In the genomic region with DNA sequence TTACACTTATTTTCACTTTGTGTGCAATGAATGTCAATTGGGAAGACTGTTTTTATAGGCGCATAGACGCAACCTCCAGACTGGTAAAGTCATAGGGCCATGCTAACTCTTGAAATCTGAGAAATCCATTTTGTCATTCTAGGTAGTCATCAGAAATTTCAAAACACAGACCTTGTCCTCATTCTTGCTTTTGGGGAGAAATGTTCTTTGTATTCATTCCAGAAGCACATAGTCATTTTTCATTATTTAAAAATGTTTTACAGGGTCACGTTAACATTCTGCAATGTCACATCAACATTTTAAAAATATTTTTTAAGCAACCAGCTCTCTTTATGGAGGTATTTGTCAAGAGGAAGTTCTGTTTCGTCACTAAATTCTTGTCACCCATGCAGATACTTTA, we compare ENCODE assay signal across 15 cellular contexts.
DNase-seq lines count a peak whose midpoint lies in the region; ATAC-seq and TF ChIP-seq lines count a peak whose summit lies in the region.
"Had no signal": no experiment of that assay in that cellular context is flagged by ENCODE, and none has a peak within 500 bp of the region (broad histone marks: within the 10 kb centered on the region; RNA-seq: fewer than 3 reads in every experiment).

No MANE protein-coding gene starts in this region.

- H3K9ac ChIP-seq in adipocyte (ENCODE audit: low read length) = no peak overlapping the region

- H3K4me1 ChIP-seq in adipocyte (ENCODE audit: control insufficient read depth, insufficient read depth, low read length) = no peaks in the 10 kb centered on the region
- H3K4me1 ChIP-seq: BE2C, Caco-2 had no signal

- ATAC-seq in HG03469 (IDR thresholded peaks at IDR 0.05; ENCODE audit: unreplicated experiment) = no peak
- ATAC-seq: HCT116 had no signal

- no peak overlapping the region for H3K4me3 ChIP-seq in adipocyte (ENCODE audit: low read length)
- no peak overlapping the region for H3K4me3 ChIP-seq in fibroblast of villous mesenchyme (ENCODE audit: low read depth, low read length)

- H3K27me3 ChIP-seq in adipocyte (replicated peaks; ENCODE audit: control insufficient read depth, insufficient read depth, low read length) = no peaks in the 10 kb centered on the region
- H3K27me3 ChIP-seq: BE2C had no signal

- TF ChIP-seq CTCF in fibroblast of villous mesenchyme (IDR thresholded peaks at IDR 0.05; ENCODE audit: insufficient read depth, low read depth, low read length) = no peak

- peaks cover 8% of the 10 kb centered on the region for H3K9me3 ChIP-seq in adipocyte (ENCODE audit: control insufficient read depth, low read length)
- H3K9me3 ChIP-seq: BE2C, Caco-2 had no signal

- no peaks in the 10 kb centered on the region for H3K36me3 ChIP-seq in adipocyte (ENCODE audit: control insufficient read depth, insufficient read depth, low read length, severe bottlenecking)
- H3K36me3 ChIP-seq: BE2C had no signal

- peak; percentile 17 for DNase-seq in HS-27A (ENCODE audit: low read depth)
- DNase-seq in adipocyte (ENCODE audit: low read depth) = peak; percentile 76
- peak; percentile 14 for DNase-seq in fibroblast of villous mesenchyme (ENCODE audit: low read depth)
- DNase-seq in MV-4-11 (lab: John Stamatoyannopoulos, UW) = no peak
- DNase-seq in NCI-H345 (lab: John Stamatoyannopoulos, UW) = no peak
- DNase-seq: ACHN; BE2C; Caco-2; CD4-positive, alpha-beta T cell; GDM1; GOT3; H7; HFFc6 had no signal

Comparison
In these comparisons a context has a peak if more than half of its experiments do, and no peak if none do; other contexts are left out.
1. DNase-seq: peak in HS-27A (single experiment), adipocyte (single experiment) and fibroblast of villous mesenchyme (single experiment); none in MV-4-11 (single experiment) and NCI-H345 (single experiment).